31 cellular contexts compared by ENCODE assay signal in genomic region chr18:13424377-13424776, GRCh38.
"Had no signal": no experiment of that assay in that cellular context is flagged by ENCODE, and none has a peak within 500 bp of the region (broad histone marks: within the 10 kb centered on the region; RNA-seq: fewer than 3 reads in every experiment).

No MANE protein-coding gene starts in this region.

- H3K36me3 ChIP-seq: esophagus squamous epithelium, left lung, lower lobe of right lung, ovary, upper lobe of left lung, WERI-Rb-1 had no signal

- H3K9me3 Mint-ChIP-seq: activated T-cell treated with anti-CD3 and anti-CD28 coated beads, Interleukin-2, amount 50 U/mL, for 24 hours; nephron; stimulated activated memory B cell treated with anti-CD40 and anti-IgM and Interleukin-4, amounts not matched to agents 10 μg/mL and 1 μg/mL and 100 μg/mL, for 72 hours; stimulated activated naive CD8-positive, alpha-beta T cell treated with anti-CD3 and anti-CD28 coated beads, Interleukin-15, amount 100 ng/mL, for 72 hours had no signal

- FAIRE-seq: bronchial epithelial cell, colon, islet of Langerhans had no signal

- H3K4me1 Mint-ChIP-seq: nephron had no signal

- H3K27ac ChIP-seq: esophagus squamous epithelium, left lung, lower lobe of right lung, ovary, upper lobe of left lung, WERI-Rb-1 had no signal

- H3K9me3 ChIP-seq: esophagus squamous epithelium, left lung, lower lobe of right lung, mucosa of descending colon, ovary, upper lobe of left lung had no signal

- H3K4me3 ChIP-seq: esophagus squamous epithelium, left lung, lower lobe of right lung, mucosa of descending colon, ovary, smooth muscle cell, upper lobe of left lung had no signal

- H3K27ac Mint-ChIP-seq: activated T-cell treated with anti-CD3 and anti-CD28 coated beads, Interleukin-2, amount 50 U/mL, for 24 hours; nephron; progenitor cell of endocrine pancreas; stimulated activated memory B cell treated with anti-CD40 and anti-IgM and Interleukin-4, amounts not matched to agents 10 μg/mL and 1 μg/mL and 100 μg/mL, for 72 hours; stimulated activated naive CD8-positive, alpha-beta T cell treated with anti-CD3 and anti-CD28 coated beads, Interleukin-15, amount 100 ng/mL, for 72 hours had no signal

- H3K27me3 ChIP-seq: esophagus squamous epithelium, left lung, ovary, upper lobe of left lung had no signal

- H3K36me3 Mint-ChIP-seq: stimulated activated memory B cell treated with anti-CD40 and anti-IgM and Interleukin-4, amounts not matched to agents 10 μg/mL and 1 μg/mL and 100 μg/mL, for 72 hours had no signal

- H3K4me3 Mint-ChIP-seq: activated T-cell treated with anti-CD3 and anti-CD28 coated beads, Interleukin-2, amount 50 U/mL, for 24 hours; nephron; stimulated activated memory B cell treated with anti-CD40 and anti-IgM and Interleukin-4, amounts not matched to agents 10 μg/mL and 1 μg/mL and 100 μg/mL, for 72 hours; stimulated activated naive CD8-positive, alpha-beta T cell treated with anti-CD3 and anti-CD28 coated beads, Interleukin-15, amount 100 ng/mL, for 72 hours had no signal

- H3K4me2 ChIP-seq: smooth muscle cell had no signal

- H3K27me3 Mint-ChIP-seq: activated T-cell treated with anti-CD3 and anti-CD28 coated beads, Interleukin-2, amount 50 U/mL, for 24 hours; stimulated activated naive CD8-positive, alpha-beta T cell treated with anti-CD3 and anti-CD28 coated beads, Interleukin-15, amount 100 ng/mL, for 72 hours; T-helper 17 cell had no signal

- DNase-seq: activated CD4-positive, alpha-beta T cell treated with anti-CD3 and anti-CD28 coated beads for 48 hours; activated CD4-positive, alpha-beta T cell treated with anti-CD3 and anti-CD28 coated beads, Interleukin-2, amount 50 U/mL, for 48 hours; activated CD8-positive, alpha-beta memory T cell treated with anti-CD3 and anti-CD28 coated beads, Interleukin-2, amount 50 U/mL, for 48 hours; activated gamma-delta T cell treated with Interleukin-2 at 50 U/mL for 16 hours; activated naive CD4-positive, alpha-beta T cell treated with anti-CD3 and anti-CD28 coated beads, Interleukin-2, amount 50 U/mL, for 16 hours; activated T-cell treated with anti-CD3 and anti-CD28 coated beads, Interleukin-2, amount 50 U/mL, for 24 hours; dermis blood vessel endothelial cell; effector CD4-positive, alpha-beta T cell; esophagus squamous epithelium; foreskin melanocyte; left lung; lower lobe of right lung; mesenchymal stem cell; mucosa of descending colon; ovary; stimulated activated CD4-positive, alpha-beta T cell treated with anti-CD3 and anti-CD28 coated beads, Interleukin-1b, Interleukin-23, amount 100 ng/mL, for 48 hours; stimulated activated CD4-positive, alpha-beta T cell treated with anti-CD3 and anti-CD28 coated beads, Interleukin-4, amount 100 ng/mL, for 4 hours; stimulated activated CD8-positive, alpha-beta memory T cell treated with anti-CD3 and anti-CD28 coated beads, Interleukin-4, amount 100 ng/mL, for 48 hours; stimulated activated naive CD8-positive, alpha-beta T cell treated with anti-CD3 and anti-CD28 coated beads, Interleukin-15, amount 100 ng/mL, for 72 hours; T-helper 17 cell; T1000; upper lobe of left lung; WERI-Rb-1 had no signal

- ATAC-seq: activated CD4-positive, CD25-positive, alpha-beta regulatory T cell treated with anti-CD3 and anti-CD28 coated beads, Interleukin-2, amount 50 U/mL, for 24 hours; left lung; lower lobe of right lung; mucosa of descending colon; stimulated activated memory B cell treated with anti-CD40 and anti-IgM and Interleukin-4, amounts not matched to agents 10 μg/mL and 1 μg/mL and 100 μg/mL, for 72 hours; stimulated activated naive CD8-positive, alpha-beta T cell treated with anti-CD3 and anti-CD28 coated beads, Interleukin-15, amount 100 ng/mL, for 72 hours; T-helper 17 cell had no signal
